8 cellular contexts compared by ENCODE assay signal in genomic region chr7:133434246-133434865, GRCh38.
DNase-seq lines count a peak whose midpoint lies in the region; ATAC-seq and TF ChIP-seq lines count a peak whose summit lies in the region.

No MANE protein-coding gene starts in this region.

- H3K36me3 Mint-ChIP-seq in WTC11, result no peaks in the 10 kb centered on the region; the same call in 1 of the 2 replicates

- TF ChIP-seq CTCF in WTC11 (IDR thresholded peaks at IDR 0.05), result 0 out of 2 replicates have a peak, but pooled peaks have one; percentile 17

- POLR2A ChIA-PET in WTC11 (lab: Charles Lee), result interaction anchor here (0.6 kb wide), 1 partner anchor 402 kb away, joined by 4 read pairs; no protein-coding TSS in a partner anchor

- H3K4me1 Mint-ChIP-seq in WTC11, result peaks cover 32% of the 10 kb centered on the region
- H3K4me1 Mint-ChIP-seq in stimulated activated naive CD8-positive, alpha-beta T cell treated with anti-CD3 and anti-CD28 coated beads, Interleukin-15, amount 100 ng/mL, for 72 hours, result peaks cover 11% of the 10 kb centered on the region

- H3K9me3 Mint-ChIP-seq in WTC11, result peaks cover 4% of the 10 kb centered on the region; the same call in 1 of the 2 replicates
- H3K9me3 Mint-ChIP-seq in stimulated activated naive CD8-positive, alpha-beta T cell treated with anti-CD3 and anti-CD28 coated beads, Interleukin-15, amount 100 ng/mL, for 72 hours, result peaks cover 0 to 10% of the 10 kb centered on the region in 2 donors

- CTCF ChIA-PET in WTC11 (lab: Charles Lee), result interaction anchor here (0.7 to 2.0 kb wide), 35 partner anchors 10 to 857 kb away, joined by 3 to 18 read pairs (median 4); partner anchors contain the start of genes CHCHD3 and EXOC4

- H3K4me3 Mint-ChIP-seq in WTC11, result no peak overlapping the region
- H3K4me3 Mint-ChIP-seq in stimulated activated naive CD8-positive, alpha-beta T cell treated with anti-CD3 and anti-CD28 coated beads, Interleukin-15, amount 100 ng/mL, for 72 hours, result no peak overlapping the region

- no peaks in the 10 kb centered on the region for H3K27me3 Mint-ChIP-seq in WTC11 (ENCODE audit: low read depth)
- H3K27me3 Mint-ChIP-seq in stimulated activated naive CD8-positive, alpha-beta T cell treated with anti-CD3 and anti-CD28 coated beads, Interleukin-15, amount 100 ng/mL, for 72 hours, result no peaks in the 10 kb centered on the region

- ATAC-seq in WTC11, result 0 out of 2 replicates have a peak, but pooled peaks have one; percentile 28
- ATAC-seq in stimulated activated naive CD8-positive, alpha-beta T cell treated with anti-CD3 and anti-CD28 coated beads, Interleukin-15, amount 100 ng/mL, for 72 hours, result no peak
- ATAC-seq in GM18511 (IDR thresholded peaks at IDR 0.05; ENCODE audit: unreplicated experiment), result no peak
- ATAC-seq in HG02870 (IDR thresholded peaks at IDR 0.05; ENCODE audit: unreplicated experiment), result no peak

- DNase-seq in ELR (ENCODE audit: low read depth), result peak; percentile 42
- peak; percentile 65 to 79 for DNase-seq in Kasumi-1 (lab: John Stamatoyannopoulos, UW)
- DNase-seq in WTC11 (ENCODE audit: low spot score), result no peak
- peak; percentile 55 for DNase-seq in left kidney (ENCODE audit: low read depth, low spot score)
- no peak for DNase-seq in stimulated activated naive CD8-positive, alpha-beta T cell treated with anti-CD3 and anti-CD28 coated beads, Interleukin-15, amount 100 ng/mL, for 72 hours
- DNase-seq in T1000 (lab: John Stamatoyannopoulos, UW), result no peak

- H3K27ac Mint-ChIP-seq in WTC11, result no peak overlapping the region
- no peak overlapping the region for H3K27ac Mint-ChIP-seq in stimulated activated naive CD8-positive, alpha-beta T cell treated with anti-CD3 and anti-CD28 coated beads, Interleukin-15, amount 100 ng/mL, for 72 hours

TF ChIP-seq in WTC11, 78 proteins besides CTCF, POLR2A, EP300 and RAD21:
- TF ChIP-seq ZBTB21 (CRISPR knock-in tag; IDR thresholded peaks at IDR 0.05; ENCODE audit: borderline replicate concordance) (no peak), AR (CRISPR knock-in tag; IDR thresholded peaks at IDR 0.05) (no peak), ZNF121 (CRISPR knock-in tag; IDR thresholded peaks at IDR 0.05) (no peak), TEAD4 (CRISPR knock-in tag; IDR thresholded peaks at IDR 0.05) (no peak), PRRX2 (CRISPR knock-in tag; IDR thresholded peaks at IDR 0.05) (no peak), RELA (CRISPR knock-in tag; IDR thresholded peaks at IDR 0.05; ENCODE audit: borderline replicate concordance) (no peak), GRHL2 (CRISPR knock-in tag; IDR thresholded peaks at IDR 0.05; ENCODE audit: insufficient replicate concordance, severe bottlenecking) (no peak), SOX15 (CRISPR knock-in tag; IDR thresholded peaks at IDR 0.05) (no peak), NFATC4 (CRISPR knock-in tag; IDR thresholded peaks at IDR 0.05) (no peak), E2F1 (CRISPR knock-in tag; IDR thresholded peaks at IDR 0.05) (no peak)

Comparison
In these comparisons a context has a peak if more than half of its experiments do, and no peak if none do; other contexts are left out.
1. DNase-seq: peak in ELR (single experiment), Kasumi-1 (2 of 2) and left kidney (single experiment); none in WTC11 (single experiment), stimulated activated naive CD8-positive, alpha-beta T cell treated with anti-CD3 and anti-CD28 coated beads, Interleukin-15, amount 100 ng/mL, for 72 hours (0 of 2) and T1000 (single experiment).